ENCODE assay signal across 16 cellular contexts in genomic region chr5:6453937-6454560, GRCh38. TPM values are rescaled to one million over a fixed set of nuclear protein-coding genes. Genes with fewer than 3 reads are reported as not detected.
A peak's percentile ranks its signal among the peaks of the same experiment; 100 is the strongest.
DNase-seq lines count a peak whose midpoint lies in the region; ATAC-seq and TF ChIP-seq lines count a peak whose summit lies in the region.
"Had no signal": no experiment of that assay in that cellular context is flagged by ENCODE, and none has a peak within 500 bp of the region (broad histone marks: within the 10 kb centered on the region; RNA-seq: fewer than 3 reads in every experiment).

No MANE protein-coding gene starts in this region.

- peaks cover 20% of the 10 kb centered on the region for H3K4me1 ChIP-seq in cardiac muscle cell (ENCODE audit: low read depth)
- H3K4me1 ChIP-seq in psoas muscle = peaks cover 63% of the 10 kb centered on the region
- peaks cover 6% of the 10 kb centered on the region for H3K4me1 ChIP-seq in CD8-positive, alpha-beta memory T cell (ENCODE audit: insufficient read depth, low read length)

- no peak overlapping the region for H3K4me3 Mint-ChIP-seq in CD8-positive, alpha-beta memory T cell

- H3K9me3 ChIP-seq in cardiac muscle cell (ENCODE audit: low read depth) = no peaks in the 10 kb centered on the region
- no peaks in the 10 kb centered on the region for H3K9me3 ChIP-seq in psoas muscle
- no peaks in the 10 kb centered on the region for H3K9me3 ChIP-seq in CD8-positive, alpha-beta memory T cell (ENCODE audit: low read length)
- H3K9me3 ChIP-seq: BLaER1 treated with 17β-estradiol and CSF1 and Interleukin-3, amounts not matched to agents 10 nM and 100 nM had no signal

- no peaks in the 10 kb centered on the region for H3K36me3 ChIP-seq in cardiac muscle cell
- H3K36me3 ChIP-seq in psoas muscle (ENCODE audit: insufficient read depth in 1 of 2, low read depth in 1 of 2) = peaks cover 0 to 8% of the 10 kb centered on the region in 2 donors
- no peaks in the 10 kb centered on the region for H3K36me3 ChIP-seq in CD8-positive, alpha-beta memory T cell (ENCODE audit: insufficient read depth, low read length)
- H3K36me3 ChIP-seq: BLaER1 treated with 17β-estradiol and CSF1 and Interleukin-3, amounts not matched to agents 10 nM and 100 nM had no signal

- peaks cover 35 to 71% of the 10 kb centered on the region in 2 donors for H3K27me3 Mint-ChIP-seq in CD8-positive, alpha-beta memory T cell

- H3K27me3 ChIP-seq in cardiac muscle cell (peaks cover 50% of the 10 kb centered on the region), psoas muscle (ENCODE audit: insufficient read depth in 3 of 3, low read length in 2 of 3) (no peaks in the 10 kb centered on the region)
- peaks cover 18% of the 10 kb centered on the region for H3K27me3 ChIP-seq in CD8-positive, alpha-beta memory T cell (ENCODE audit: insufficient read depth, low read length, poor library complexity, severe bottlenecking)

- H3K4me3 ChIP-seq in cardiac muscle cell (no peak overlapping the region), psoas muscle (peak overlapping the region; percentile 39)
- H3K4me3 ChIP-seq in CD8-positive, alpha-beta memory T cell (ENCODE audit: low read length) = no peak overlapping the region
- H3K4me3 ChIP-seq: BLaER1 treated with 17β-estradiol and CSF1 and Interleukin-3, amounts not matched to agents 10 nM and 100 nM had no signal

- no peaks in the 10 kb centered on the region for H3K36me3 Mint-ChIP-seq in CD8-positive, alpha-beta memory T cell

- TF ChIP-seq CTCF in cardiac muscle cell (IDR thresholded peaks at IDR 0.05; ENCODE audit: low read depth, low read length) (no peak), psoas muscle (IDR thresholded peaks at IDR 0.05) (no peak)

- peaks cover 0 to 5% (median 0%) of the 10 kb centered on the region in 5 donors for H3K9me3 Mint-ChIP-seq in CD8-positive, alpha-beta memory T cell

- 27 to 59% (median 33%) methylated on average over 2 of the region's 2 CpGs for WGBS in psoas muscle, 3 donors

- H3K27ac ChIP-seq in cardiac muscle cell (peak overlapping the region; percentile 5), psoas muscle (peak overlapping the region; percentile 91)
- no peak overlapping the region for H3K27ac ChIP-seq in CD8-positive, alpha-beta memory T cell (ENCODE audit: low read depth, low read length)
- H3K27ac ChIP-seq: BLaER1 treated with 17β-estradiol and CSF1 and Interleukin-3, amounts not matched to agents 10 nM and 100 nM had no signal

- intact Hi-C loops in Right ventricle myocardium superior (cut with DNase I) (no loop called here), Right ventricle myocardium inferior (cut with DNase I) (loop anchor here (1.0 to 10.0 kb wide), 3 partner anchors 56 to 962 kb away; partner anchors contain the start of gene TENT4A), psoas muscle (cut with DNase I) (loop anchor here (5.0 to 10.0 kb wide), 5 partner anchors 73 to 261 kb away; partner anchors contain the start of gene TENT4A (in 1 of the 2))

- CTCF ChIA-PET in CD8-positive, alpha-beta memory T cell (lab: Charles Lee) = no interaction called here

- POLR2A ChIA-PET in CD8-positive, alpha-beta memory T cell (lab: Charles Lee) = no interaction called here

- ATAC-seq in Right ventricle myocardium superior (ENCODE audit: poor library complexity) (peak; percentile 43), Right ventricle myocardium inferior (no peak), psoas muscle (peak in 3 of 4 donors; percentile 21 to 48 (median 47)), esophagus mucosa (no peak)

- peaks cover 6 to 18% (median 15%) of the 10 kb centered on the region in 3 donors for H3K4me1 Mint-ChIP-seq in CD8-positive, alpha-beta memory T cell

- DNase-seq in Right ventricle myocardium superior = no peak
- no peak for DNase-seq in Right ventricle myocardium inferior (ENCODE audit: missing footprints)
- no peak for DNase-seq in cardiac muscle cell (ENCODE audit: low read depth in 1 of 2, low spot score in 1 of 2)
- DNase-seq in psoas muscle = no peak
- no peak for DNase-seq in H4 (ENCODE audit: low spot score)
- DNase-seq in CD8-positive, alpha-beta memory T cell = no peak
- DNase-seq in iPS-NIHi11 (ENCODE audit: low spot score) = no peak
- DNase-seq: 8988T, H7, IMR-90, NCI-H2029, NCI-H526, SHP77 had no signal

- no peak overlapping the region for H3K27ac Mint-ChIP-seq in CD8-positive, alpha-beta memory T cell

RNA-seq across cellular contexts. Expression of gene UBE2QL1, which starts 5.4 kb away (rescaled TPM):
- total RNA-seq in Right ventricle myocardium superior (22.8 TPM), Right ventricle myocardium inferior (21.9 TPM), cardiac muscle cell (5.9 and 8.8 TPM in 2 replicates), psoas muscle (10 to 100 TPM; 12.9 to 96.2 (median 20.6) TPM), esophagus mucosa (not detected)
- polyA plus RNA-seq in cardiac muscle cell (6.3 and 12.0 TPM in 2 replicates), psoas muscle (10 to 100 TPM in 2 of 3 donors, 1 to 10 TPM in 1; 3.2 to 63.4 (median 33.3) TPM)
- total RNA-seq in H4 (2014; rRNA removed; shearing (Covaris generic)) = 0.54 and 0.64 TPM in 2 replicates
- total RNA-seq in CD8-positive, alpha-beta memory T cell = not detected
- polyA plus RNA-seq in CD8-positive, alpha-beta memory T cell = not detected
- total RNA-seq: IMR-90, LHCN-M2 had no signal
- polyA plus RNA-seq: IMR-90 had no signal

Comparison
In these comparisons a context has a peak if more than half of its experiments do, and no peak if none do; other contexts are left out.
1. ATAC-seq: peak in Right ventricle myocardium superior (single experiment) and psoas muscle (3 of 4); none in Right ventricle myocardium inferior (single experiment) and esophagus mucosa (single experiment).